1 cellular context compared by ENCODE assay signal in genomic region chr6:117548797-117549301, GRCh38.
TF ChIP-seq lines count a peak whose summit lies in the region.

No MANE protein-coding gene starts in this region.

TF ChIP-seq in H1, 55 proteins besides CTCF, POLR2A, EP300 and RAD21:
- TF ChIP-seq, protein P1, sequence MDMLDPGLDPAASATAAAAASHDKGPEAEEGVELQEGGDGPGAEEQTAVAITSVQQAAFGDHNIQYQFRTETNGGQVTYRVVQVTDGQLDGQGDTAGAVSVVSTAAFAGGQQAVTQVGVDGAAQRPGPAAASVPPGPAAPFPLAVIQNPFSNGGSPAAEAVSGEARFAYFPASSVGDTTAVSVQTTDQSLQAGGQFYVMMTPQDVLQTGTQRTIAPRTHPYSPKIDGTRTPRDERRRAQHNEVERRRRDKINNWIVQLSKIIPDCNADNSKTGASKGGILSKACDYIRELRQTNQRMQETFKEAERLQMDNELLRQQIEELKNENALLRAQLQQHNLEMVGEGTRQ (IDR thresholded peaks at IDR 0.05; ENCODE audit: low read length), result no peak
- TF ChIP-seq CBX5 (IDR thresholded peaks at IDR 0.05; ENCODE audit: low read depth, low read length) (no peak), SUZ12 (IDR thresholded peaks at IDR 0.05; ENCODE audit: low read length) (no peak), NRF1 (IDR thresholded peaks at IDR 0.05; ENCODE audit: low read depth, low read length) (no peak), BACH1 (IDR thresholded peaks at IDR 0.05; ENCODE audit: low read length) (no peak), CHD2 (IDR thresholded peaks at IDR 0.05; ENCODE audit: low read length) (no peak), TAF1 (IDR thresholded peaks at IDR 0.05; ENCODE audit: low read depth, low read length) (no peak)
